ENCODE assay signal across 27 cellular contexts in genomic region chr4:75924309-75924708, GRCh38. TPM values are rescaled to one million over a fixed set of nuclear protein-coding genes. Genes with fewer than 3 reads are reported as not detected.
DNase-seq lines count a peak whose midpoint lies in the region; ATAC-seq and TF ChIP-seq lines count a peak whose summit lies in the region.
"Had no signal": no experiment of that assay in that cellular context is flagged by ENCODE, and none has a peak within 500 bp of the region (broad histone marks: within the 10 kb centered on the region; RNA-seq: fewer than 3 reads in every experiment).

No MANE protein-coding gene starts in this region.

- no peaks in the 10 kb centered on the region for H3K4me1 Mint-ChIP-seq in activated T-helper 17 cell treated with anti-CD3 and anti-CD28 coated beads, Interleukin-2, amount 50 U/mL, for 72 hours
- H3K4me1 Mint-ChIP-seq: activated CD4-positive, alpha-beta T cell treated with anti-CD3 and anti-CD28 coated beads, Interleukin-2, amount 10 ng/mL, durations not matched to agents 24 days and 14 days; activated naive CD4-positive, alpha-beta T cell treated with anti-CD3 and anti-CD28 coated beads, Interleukin-2, amount 10 ng/mL, durations not matched to agents 7 days and 5 days had no signal

- peaks cover 19% of the 10 kb centered on the region for H3K36me3 ChIP-seq in upper lobe of right lung
- H3K36me3 ChIP-seq: colonic mucosa, neural progenitor cell had no signal

- H3K27ac ChIP-seq in upper lobe of right lung, result no peak overlapping the region
- H3K27ac ChIP-seq: colonic mucosa, heart right ventricle, neural progenitor cell, upper lobe of left lung had no signal

- intact Hi-C loops in upper lobe of right lung (cut with DNase I), result no loop called here

- H3K27me3 Mint-ChIP-seq in activated T-helper 17 cell treated with anti-CD3 and anti-CD28 coated beads, Interleukin-2, amount 50 U/mL, for 72 hours, result no peaks in the 10 kb centered on the region
- H3K27me3 Mint-ChIP-seq: activated CD4-positive, alpha-beta T cell treated with anti-CD3 and anti-CD28 coated beads, Interleukin-2, amount 10 ng/mL, durations not matched to agents 24 days and 14 days; activated naive CD4-positive, alpha-beta T cell treated with anti-CD3 and anti-CD28 coated beads, Interleukin-2, amount 10 ng/mL, durations not matched to agents 7 days and 5 days had no signal

- no peak for TF ChIP-seq CTCF in upper lobe of right lung (IDR thresholded peaks at IDR 0.05)

- peak overlapping the region; percentile 21 for H3K27ac Mint-ChIP-seq in activated T-helper 17 cell treated with anti-CD3 and anti-CD28 coated beads, Interleukin-2, amount 50 U/mL, for 72 hours
- H3K27ac Mint-ChIP-seq: activated CD4-positive, alpha-beta T cell treated with anti-CD3 and anti-CD28 coated beads, Interleukin-2, amount 10 ng/mL, durations not matched to agents 24 days and 14 days; activated naive CD4-positive, alpha-beta T cell treated with anti-CD3 and anti-CD28 coated beads, Interleukin-2, amount 10 ng/mL, durations not matched to agents 7 days and 5 days; CD8-positive, alpha-beta T cell; neural progenitor cell; T-helper 2 cell treated with Interferon-gamma antibody and Interleukin-4, amounts not matched to agents 5 μg/mL and 100 μg/mL, for 36 hours had no signal

- H3K27me3 ChIP-seq in upper lobe of right lung, result no peaks in the 10 kb centered on the region
- H3K27me3 ChIP-seq: colonic mucosa, heart right ventricle, neural progenitor cell, upper lobe of left lung had no signal

- H3K4me3 ChIP-seq in upper lobe of right lung, result no peak overlapping the region
- H3K4me3 ChIP-seq: colonic mucosa, heart right ventricle, neural progenitor cell, upper lobe of left lung had no signal

- peaks cover 89% of the 10 kb centered on the region for H3K36me3 Mint-ChIP-seq in activated T-helper 17 cell treated with anti-CD3 and anti-CD28 coated beads, Interleukin-2, amount 50 U/mL, for 72 hours (ENCODE audit: low read depth)

- no peak overlapping the region for H3K4me3 Mint-ChIP-seq in activated T-helper 17 cell treated with anti-CD3 and anti-CD28 coated beads, Interleukin-2, amount 50 U/mL, for 72 hours
- H3K4me3 Mint-ChIP-seq: activated CD4-positive, alpha-beta T cell treated with anti-CD3 and anti-CD28 coated beads, Interleukin-2, amount 10 ng/mL, durations not matched to agents 24 days and 14 days; activated naive CD4-positive, alpha-beta T cell treated with anti-CD3 and anti-CD28 coated beads, Interleukin-2, amount 10 ng/mL, durations not matched to agents 7 days and 5 days; CD8-positive, alpha-beta T cell; neural progenitor cell; T-helper 2 cell treated with Interferon-gamma antibody and Interleukin-4, amounts not matched to agents 5 μg/mL and 100 μg/mL, for 36 hours had no signal

- DNase-seq in DMS79 treated with DMSO at 0.1 percent for 48 hours (lab: John Stamatoyannopoulos, UW) (peak; percentile 14), DMS79 (lab: John Stamatoyannopoulos, UW) (no peak), NCI-H1092 treated with DMSO at 0.1 percent for 48 hours (lab: John Stamatoyannopoulos, UW) (peak; percentile 63), NCI-H510A (lab: John Stamatoyannopoulos, UW) (peak; percentile 35), NAMALWA (ENCODE audit: low spot score) (no peak), upper lobe of right lung (no peak), T-helper 2 cell (no peak)
- DNase-seq: activated CD4-positive, alpha-beta T cell treated with anti-CD3 and anti-CD28 coated beads, Interleukin-2, amount 10 ng/mL, durations not matched to agents 24 days and 14 days; activated naive CD4-positive, alpha-beta T cell treated with anti-CD3 and anti-CD28 coated beads, Interleukin-2, amount 10 ng/mL, durations not matched to agents 7 days and 5 days; activated T-cell treated with anti-CD3 and anti-CD28 coated beads, Interleukin-2, amount 50 U/mL, for 48 hours; CD8-positive, alpha-beta T cell; colonic mucosa; effector memory CD4-positive, alpha-beta T cell; erythroblast; foreskin fibroblast; H7; heart right ventricle; Karpas-422; NCI-H446 treated with DMSO at 0.1 percent for 48 hours; RPMI8226; stimulated activated CD8-positive, alpha-beta memory T cell treated with anti-CD3 and anti-CD28 coated beads, Interleukin-4, amount 100 ng/mL, for 48 hours; upper lobe of left lung had no signal

- no peaks in the 10 kb centered on the region for H3K9me3 Mint-ChIP-seq in activated T-helper 17 cell treated with anti-CD3 and anti-CD28 coated beads, Interleukin-2, amount 50 U/mL, for 72 hours
- H3K9me3 Mint-ChIP-seq: activated CD4-positive, alpha-beta T cell treated with anti-CD3 and anti-CD28 coated beads, Interleukin-2, amount 10 ng/mL, durations not matched to agents 24 days and 14 days; activated naive CD4-positive, alpha-beta T cell treated with anti-CD3 and anti-CD28 coated beads, Interleukin-2, amount 10 ng/mL, durations not matched to agents 7 days and 5 days; CD8-positive, alpha-beta T cell; neural progenitor cell; T-helper 2 cell treated with Interferon-gamma antibody and Interleukin-4, amounts not matched to agents 5 μg/mL and 100 μg/mL, for 36 hours had no signal

- H3K9me3 ChIP-seq in upper lobe of right lung, result no peaks in the 10 kb centered on the region
- H3K9me3 ChIP-seq: colonic mucosa, heart right ventricle, upper lobe of left lung had no signal

- no peaks in the 10 kb centered on the region for H3K4me1 ChIP-seq in upper lobe of right lung
- H3K4me1 ChIP-seq: neural progenitor cell, upper lobe of left lung had no signal

- ATAC-seq in activated T-helper 17 cell treated with anti-CD3 and anti-CD28 coated beads, Interleukin-2, amount 50 U/mL, for 72 hours (replicated peaks), result peak; percentile 47
- no peak for ATAC-seq in upper lobe of right lung
- ATAC-seq: CD8-positive, alpha-beta T cell; heart right ventricle; SK-N-SH treated with all-trans-retinoic acid at 6 μM for 48 hours had no signal

RNA-seq across cellular contexts. Expression of gene NAAA, which starts 16.5 kb away (rescaled TPM):
- total RNA-seq in activated T-helper 17 cell treated with anti-CD3 and anti-CD28 coated beads, Interleukin-2, amount 50 U/mL, for 72 hours, result 10 to 100 TPM; 14.7 to 36.5 TPM
- total RNA-seq in upper lobe of right lung, result 24.1 TPM

RNA-seq across cellular contexts. Expression of gene PPEF2, which starts 22.1 kb away (rescaled TPM):
- total RNA-seq in activated T-helper 17 cell treated with anti-CD3 and anti-CD28 coated beads, Interleukin-2, amount 50 U/mL, for 72 hours, result under 1 TPM in 1 of 2 donors, not detected in 1; 0.24 TPM
- not detected for total RNA-seq in upper lobe of right lung
- total RNA-seq: bronchial epithelial cell, colonic mucosa, H7, heart right ventricle, upper lobe of left lung had no signal

Comparison
In these comparisons a context has a peak if more than half of its experiments do, and no peak if none do; other contexts are left out.
1. DNase-seq: peak in DMS79 treated with DMSO at 0.1 percent for 48 hours (single experiment), NCI-H1092 treated with DMSO at 0.1 percent for 48 hours (single experiment) and NCI-H510A (single experiment); none in DMS79 (single experiment), NAMALWA (single experiment), upper lobe of right lung (single experiment) and T-helper 2 cell (0 of 5).